In the genomic region with DNA sequence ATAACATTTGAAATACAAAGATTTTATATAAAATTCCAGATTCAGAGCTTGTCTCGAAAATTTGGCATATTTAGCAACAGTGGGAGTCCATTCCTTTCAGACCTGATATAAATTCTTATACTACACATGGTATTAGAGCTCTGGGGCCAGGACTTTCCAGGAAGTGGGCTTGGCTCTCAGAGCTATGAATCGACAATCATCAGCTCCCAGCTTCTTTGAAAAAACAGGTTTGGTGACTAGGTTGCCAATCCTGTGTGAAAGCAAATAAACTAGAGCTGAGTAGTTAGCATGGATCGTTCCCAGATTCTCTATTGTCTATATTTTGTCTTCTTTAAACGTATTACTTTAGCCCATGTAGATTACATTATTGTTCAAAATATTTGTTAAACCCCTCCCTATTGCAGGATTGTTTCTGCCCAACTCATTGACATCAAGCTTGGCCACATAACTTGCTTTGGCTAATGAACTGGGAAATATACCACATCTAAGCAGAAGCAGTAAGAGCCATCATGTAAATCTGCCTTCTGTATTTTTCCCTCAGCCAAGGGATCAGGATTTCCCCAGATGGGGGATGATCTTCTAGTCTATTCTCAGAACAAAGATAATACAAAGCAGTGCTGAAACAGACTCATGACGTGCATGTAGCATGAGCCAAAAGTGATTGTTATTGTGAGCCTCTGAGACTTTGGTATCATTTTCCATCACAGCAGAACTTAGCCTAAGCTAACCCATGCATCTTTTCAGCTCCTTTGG, we compare ENCODE assay signal across 11 cellular contexts.
DNase-seq lines count a peak whose midpoint lies in the region; ATAC-seq, FAIRE-seq and TF ChIP-seq lines count a peak whose summit lies in the region.
"Had no signal": no experiment of that assay in that cellular context is flagged by ENCODE, and none has a peak within 500 bp of the region (broad histone marks: within the 10 kb centered on the region; RNA-seq: fewer than 3 reads in every experiment).

No MANE protein-coding gene starts in this region.

- peaks cover 15% of the 10 kb centered on the region for H3K4me1 ChIP-seq in PC-9 (replicated peaks; ENCODE audit: insufficient read depth)

- peak overlapping the region; percentile 83 for H3K4me2 ChIP-seq in PC-9

- BruUV-seq in PC-9 (replicated peaks; lab: Mats Ljungman, UMichigan): no TSS peak

- no peak for FAIRE-seq in frontal cortex (lab: Jason Lieb, UNC)
- FAIRE-seq: TTC549 had no signal

- ATAC-seq in GM18519 (IDR thresholded peaks at IDR 0.05; ENCODE audit: low FRiP score, unreplicated experiment): peak; percentile 29

- TF ChIP-seq CTCF in PC-9 (conservative IDR thresholded peaks at IDR 0.05): no peak

- no peaks in the 10 kb centered on the region for H4K20me1 ChIP-seq in PC-9 (ENCODE audit: insufficient read depth)

- POLR2A ChIA-PET in PC-9 (lab: Charles Lee; ENCODE audit: unreplicated experiment): no interaction called here

- H3F3A ChIP-seq in PC-9 (ENCODE audit: insufficient read depth, low read depth): no peaks in the 10 kb centered on the region

- H3K27ac Mint-ChIP-seq in activated T-helper 1 cell treated with anti-CD3 and anti-CD28 coated beads, Interleukin-12 subunit alpha, Interleukin-12 subunit beta, Interleukin-2, Interleukin-4 antibody, amounts not matched to agents 30 ng/mL and 10 ng/mL and 1 ng/mL, durations not matched to agents 14 hours and 24 hours and 36 hours: no peak overlapping the region

- H3K36me3 ChIP-seq in PC-9 (ENCODE audit: low read depth): no peaks in the 10 kb centered on the region

- peaks cover 6% of the 10 kb centered on the region for H3K4me1 Mint-ChIP-seq in activated T-helper 1 cell treated with anti-CD3 and anti-CD28 coated beads, Interleukin-12 subunit alpha, Interleukin-12 subunit beta, Interleukin-2, Interleukin-4 antibody, amounts not matched to agents 30 ng/mL and 10 ng/mL and 1 ng/mL, durations not matched to agents 14 hours and 24 hours and 36 hours (ENCODE audit: low read depth)
- H3K4me1 Mint-ChIP-seq: neural crest cell had no signal

- no peaks in the 10 kb centered on the region for H3K9me2 ChIP-seq in PC-9 (ENCODE audit: insufficient read depth)

- CTCF ChIA-PET in PC-9 (lab: Charles Lee): no interaction called here

- H3K9me3 Mint-ChIP-seq in activated T-helper 1 cell treated with anti-CD3 and anti-CD28 coated beads, Interleukin-12 subunit alpha, Interleukin-12 subunit beta, Interleukin-2, Interleukin-4 antibody, amounts not matched to agents 30 ng/mL and 10 ng/mL and 1 ng/mL, durations not matched to agents 14 hours and 24 hours and 36 hours: no peaks in the 10 kb centered on the region
- H3K9me3 Mint-ChIP-seq: neural crest cell had no signal

- no peaks in the 10 kb centered on the region for H3K27me3 ChIP-seq in PC-9 (ENCODE audit: insufficient read depth, low read depth)

- no peaks in the 10 kb centered on the region for H3K79me2 ChIP-seq in PC-9 (ENCODE audit: low read depth)

- H3K9me3 ChIP-seq in PC-9 (ENCODE audit: insufficient read depth, low read depth): no peaks in the 10 kb centered on the region

- H2AFZ ChIP-seq in PC-9: peak overlapping the region; percentile 72; the same call in 1 of the 2 replicates

- H3K36me3 Mint-ChIP-seq in activated T-helper 1 cell treated with anti-CD3 and anti-CD28 coated beads, Interleukin-12 subunit alpha, Interleukin-12 subunit beta, Interleukin-2, Interleukin-4 antibody, amounts not matched to agents 30 ng/mL and 10 ng/mL and 1 ng/mL, durations not matched to agents 14 hours and 24 hours and 36 hours (ENCODE audit: low read depth): no peaks in the 10 kb centered on the region

- no peaks in the 10 kb centered on the region for H3K27me3 Mint-ChIP-seq in activated T-helper 1 cell treated with anti-CD3 and anti-CD28 coated beads, Interleukin-12 subunit alpha, Interleukin-12 subunit beta, Interleukin-2, Interleukin-4 antibody, amounts not matched to agents 30 ng/mL and 10 ng/mL and 1 ng/mL, durations not matched to agents 14 hours and 24 hours and 36 hours (ENCODE audit: insufficient read depth)

- H3K4me3 ChIP-seq in PC-9: peak overlapping the region; percentile 49; the same call in 1 of the 2 replicates

- no peak overlapping the region for H3K4me3 Mint-ChIP-seq in activated T-helper 1 cell treated with anti-CD3 and anti-CD28 coated beads, Interleukin-12 subunit alpha, Interleukin-12 subunit beta, Interleukin-2, Interleukin-4 antibody, amounts not matched to agents 30 ng/mL and 10 ng/mL and 1 ng/mL, durations not matched to agents 14 hours and 24 hours and 36 hours
- H3K4me3 Mint-ChIP-seq: neural crest cell had no signal

- intact Hi-C loops in PC-9 (cut with micrococcal nuclease; ENCODE audit: unreplicated experiment): no loop called here
- intact Hi-C loops in activated T-helper 1 cell treated with anti-CD3 and anti-CD28 coated beads, Interleukin-12 subunit alpha, Interleukin-12 subunit beta, Interleukin-2, Interleukin-4 antibody, amounts not matched to agents 30 ng/mL and 10 ng/mL and 1 ng/mL, durations not matched to agents 14 hours and 24 hours and 36 hours (cut with micrococcal nuclease): no loop called here

- DNase-seq in HT1080 (ENCODE audit: low read depth) (peak; percentile 62), PC-9 (peak; percentile 30 to 70), mucosa of gallbladder (ENCODE audit: low spot score) (peak; percentile 37), frontal cortex (ENCODE audit: low spot score in 2 of 2) (no peak), NCI-H1694 treated with DMSO at 0.1 percent for 48 hours (lab: John Stamatoyannopoulos, UW) (no peak), NOMO-1 (lab: John Stamatoyannopoulos, UW; ENCODE audit: unreplicated experiment in 2 of 2) (no peak)
- no peak for DNase-seq in activated T-helper 1 cell treated with anti-CD3 and anti-CD28 coated beads, Interleukin-12 subunit alpha, Interleukin-12 subunit beta, Interleukin-2, Interleukin-4 antibody, amounts not matched to agents 30 ng/mL and 10 ng/mL and 1 ng/mL, durations not matched to agents 14 hours and 24 hours and 36 hours (ENCODE audit: low spot score)
- DNase-seq: glutamatergic neuron had no signal

- H3K27ac ChIP-seq in PC-9: peak overlapping the region; percentile 30; the same call in 1 of the 2 replicates

Comparison
In these comparisons a context has a peak if more than half of its experiments do, and no peak if none do; other contexts are left out.
1. DNase-seq: peak in HT1080 (single experiment), PC-9 (2 of 2) and mucosa of gallbladder (single experiment); none in frontal cortex (0 of 2), NCI-H1694 treated with DMSO at 0.1 percent for 48 hours (single experiment), activated T-helper 1 cell treated with anti-CD3 and anti-CD28 coated beads, Interleukin-12 subunit alpha, Interleukin-12 subunit beta, Interleukin-2, Interleukin-4 antibody, amounts not matched to agents 30 ng/mL and 10 ng/mL and 1 ng/mL, durations not matched to agents 14 hours and 24 hours and 36 hours (single experiment) and NOMO-1 (0 of 2).